In genomic region chr18:13372405-13372995, GRCh38 we compare ENCODE assay signal across 1 cellular context.
TF ChIP-seq lines count a peak whose summit lies in the region.

No MANE protein-coding gene starts in this region.

TF ChIP-seq in K562, 482 proteins besides CTCF, POLR2A, EP300 and RAD21 (continued from another document):
- TF ChIP-seq ZBTB40 (IDR thresholded peaks at IDR 0.05) (peak; percentile 92), ZBTB40 (CRISPR knock-in tag; IDR thresholded peaks at IDR 0.05) (peak; percentile 85), ZC3H8 (IDR thresholded peaks at IDR 0.05) (no peak), NFIC (IDR thresholded peaks at IDR 0.05) (0 out of 2 replicates have a peak, but pooled peaks have one; percentile 24), STAT5B (CRISPR knock-in tag; IDR thresholded peaks at IDR 0.05) (no peak), NFE2L1 (tag; IDR thresholded peaks at IDR 0.05; ENCODE audit: borderline replicate concordance, low read depth) (no peak)
